Comparison of ENCODE assay signal across 1 cellular context in the genomic region with DNA sequence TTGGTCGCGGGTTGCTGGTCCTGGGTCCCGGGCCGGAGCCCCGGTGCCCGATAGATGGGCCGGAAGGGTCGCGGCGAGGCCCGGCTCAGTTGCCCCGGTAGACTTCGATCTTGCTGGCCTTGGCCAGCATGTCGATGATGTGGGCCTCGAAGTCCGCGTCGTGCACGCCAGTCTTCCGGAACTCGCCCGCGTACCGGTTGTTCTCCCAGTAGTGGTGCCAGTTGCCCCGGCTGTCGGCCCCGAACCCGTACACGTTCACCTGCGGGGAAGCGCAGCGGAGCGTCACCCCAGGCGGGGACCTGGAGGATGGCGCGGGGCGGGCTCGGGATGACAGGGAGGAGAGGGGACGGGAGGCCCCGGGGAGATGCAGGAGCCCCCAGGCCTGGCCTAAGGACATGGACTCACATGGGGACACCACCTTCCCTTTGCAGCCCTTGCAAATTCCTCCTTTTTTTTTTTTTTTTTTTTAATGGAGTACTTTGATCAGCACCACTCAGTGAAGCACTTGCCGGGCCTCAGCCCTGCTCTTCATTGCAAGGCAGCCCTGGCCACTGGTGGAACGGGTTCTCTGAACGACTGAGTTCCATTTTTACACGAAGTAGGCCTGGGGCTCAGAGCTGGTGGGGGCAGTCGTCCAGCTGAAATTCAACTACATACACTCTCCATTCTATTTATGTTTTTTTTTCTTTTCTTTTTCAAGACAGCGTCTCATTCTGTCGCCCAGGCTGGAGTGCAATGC.
TF ChIP-seq lines count a peak whose summit lies in the region.

No MANE protein-coding gene starts in this region.

TF ChIP-seq in IMR-90, 13 proteins besides CTCF, POLR2A, EP300 and RAD21 (continued from another document):
- no peak for TF ChIP-seq ELK1 (IDR thresholded peaks at IDR 0.05; ENCODE audit: borderline replicate concordance, low read depth, low read length)
- no peak for TF ChIP-seq CHD1 (IDR thresholded peaks at IDR 0.05; ENCODE audit: low read depth, low read length)
- TF ChIP-seq SMC3 (IDR thresholded peaks at IDR 0.05; ENCODE audit: low read depth, low read length) = no peak
- no peak for TF ChIP-seq NFE2L2 (IDR thresholded peaks at IDR 0.05; ENCODE audit: low read depth, low read length)
- TF ChIP-seq RFX5 (IDR thresholded peaks at IDR 0.05; ENCODE audit: low read depth, low read length) = no peak
- no peak for TF ChIP-seq BHLHE40 (IDR thresholded peaks at IDR 0.05; ENCODE audit: low read depth, low read length)
- no peak for TF ChIP-seq MAFK (IDR thresholded peaks at IDR 0.05; ENCODE audit: low read depth, low read length)
- no peak for TF ChIP-seq RCOR1 (IDR thresholded peaks at IDR 0.05; ENCODE audit: insufficient replicate concordance, low read length)
TF ChIP-seq in IMR-90: peak in this region for 0.
